ENCODE assay signal across 21 cellular contexts in genomic region chr15:85133709-85134108, GRCh38.
"Had no signal": no experiment of that assay in that cellular context is flagged by ENCODE, and none has a peak within 500 bp of the region (broad histone marks: within the 10 kb centered on the region; RNA-seq: fewer than 3 reads in every experiment).

No MANE protein-coding gene starts in this region.

- H3K9ac ChIP-seq: neural progenitor cell, parathyroid adenoma had no signal

- H2AFZ ChIP-seq: neural progenitor cell, parathyroid adenoma had no signal

- H3K4me2 ChIP-seq: neural progenitor cell, smooth muscle cell had no signal

- ATAC-seq: left ventricle myocardium superior; naive thymus-derived CD4-positive, alpha-beta T cell; sciatic nerve had no signal

- DNase-seq: dorsolateral prefrontal cortex; effector CD4-positive, alpha-beta T cell; left ventricle myocardium superior; lower lobe of right lung; midbrain; naive thymus-derived CD4-positive, alpha-beta T cell; stimulated activated CD4-positive, alpha-beta T cell treated with anti-CD3 and anti-CD28 coated beads, Interleukin-12 subunit alpha, Interleukin-12 subunit beta, amount 100 ng/mL, for 4 hours; stimulated activated CD4-positive, alpha-beta T cell treated with anti-CD3 and anti-CD28 coated beads, Interleukin-1b, Interleukin-23, amount 100 ng/mL, for 48 hours; stimulated activated CD4-positive, alpha-beta T cell treated with anti-CD3 and anti-CD28 coated beads, Interleukin-4, amount 100 ng/mL, for 1 hour; stimulated activated CD8-positive, alpha-beta memory T cell treated with anti-CD3 and anti-CD28 coated beads, Interleukin-4, amount 100 ng/mL, for 48 hours; stimulated activated naive CD4-positive, alpha-beta T cell treated with Interleukin-2 at 50 U/mL for 16 hours; stomach; testis; tibial artery had no signal

- H3K4me1 ChIP-seq: lower lobe of right lung, parathyroid adenoma, testis, tibial artery had no signal

- H3K79me2 ChIP-seq: parathyroid adenoma had no signal

- FAIRE-seq: colon, frontal cortex, keratinocyte had no signal

- H3K4me3 ChIP-seq: dorsolateral prefrontal cortex, lower lobe of right lung, neural progenitor cell, smooth muscle cell, stomach, testis, tibial artery had no signal

- H3K36me3 ChIP-seq: neural progenitor cell had no signal

- H3K9me3 ChIP-seq: lower lobe of right lung, stomach, testis had no signal

- H3K27me3 ChIP-seq: dorsolateral prefrontal cortex, neural progenitor cell, stomach, testis, tibial artery had no signal

- H3K27ac ChIP-seq: lower lobe of right lung, neural progenitor cell, parathyroid adenoma, stomach, testis, tibial artery had no signal
